Comparison of ENCODE assay signal across 20 cellular contexts in the genomic region with DNA sequence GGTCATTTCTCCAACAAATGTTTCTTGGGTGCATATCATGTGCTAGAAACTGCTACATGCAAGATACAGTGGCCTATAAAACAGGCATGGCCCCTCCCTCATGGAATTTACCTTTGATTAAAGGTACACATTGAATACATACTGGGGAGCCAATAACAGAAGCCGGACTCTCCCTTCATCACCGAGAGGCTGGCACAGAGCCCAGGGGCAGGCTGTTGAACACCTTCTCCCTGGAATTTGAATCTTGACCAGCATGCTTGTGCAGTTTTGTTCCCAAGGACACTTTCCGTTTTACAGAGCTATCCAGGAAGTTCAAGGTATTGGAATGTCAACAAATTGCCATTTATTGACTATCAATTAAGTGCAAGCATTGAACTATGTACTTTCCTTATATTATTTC. TPM values are rescaled to one million over a fixed set of nuclear protein-coding genes. Genes with fewer than 3 reads are reported as not detected.
A peak's percentile ranks its signal among the peaks of the same experiment; 100 is the strongest.
DNase-seq lines count a peak whose midpoint lies in the region; ATAC-seq and TF ChIP-seq lines count a peak whose summit lies in the region.
"Had no signal": no experiment of that assay in that cellular context is flagged by ENCODE, and none has a peak within 500 bp of the region (broad histone marks: within the 10 kb centered on the region; RNA-seq: fewer than 3 reads in every experiment).

No MANE protein-coding gene starts in this region.

- H3K27ac ChIP-seq in heart left ventricle (peak overlapping the region in 7 of 12 donors; percentile 17 to 84 (median 80)), right atrium auricular region (peak overlapping the region in 1 of 2 donors; percentile 52)
- H3K27ac ChIP-seq: C4-2B, esophagus squamous epithelium, PC-9, tibial nerve had no signal

- ATAC-seq in heart left ventricle: peak in 3 of 4 donors; percentile 32 to 53 (median 43)
- no peak for ATAC-seq in left cardiac atrium
- ATAC-seq: stimulated activated memory B cell treated with anti-CD40 and anti-IgM and Interleukin-4, amounts not matched to agents 10 μg/mL and 1 μg/mL and 100 μg/mL, for 72 hours had no signal

- intact Hi-C loops in heart left ventricle (cut with DNase I) (no loop called here), left cardiac atrium (cut with DNase I) (no loop called here)

- peaks cover 0 to 65% (median 26%) of the 10 kb centered on the region in 12 donors for H3K4me1 ChIP-seq in heart left ventricle
- H3K4me1 ChIP-seq in right atrium auricular region: peaks cover 0 to 33% of the 10 kb centered on the region in 2 donors
- H3K4me1 ChIP-seq: esophagus squamous epithelium had no signal

- 23 to 32% (median 29%) methylated on average over 3 of the region's 3 CpGs for WGBS in heart left ventricle, 4 donors

- no peaks in the 10 kb centered on the region for H3K36me3 ChIP-seq in heart left ventricle
- H3K36me3 ChIP-seq in right atrium auricular region: no peaks in the 10 kb centered on the region
- H3K36me3 ChIP-seq: esophagus squamous epithelium, tibial nerve had no signal

- H3K27me3 ChIP-seq in heart left ventricle (no peaks in the 10 kb centered on the region), right atrium auricular region (no peaks in the 10 kb centered on the region)
- H3K27me3 ChIP-seq: esophagus squamous epithelium, tibial nerve had no signal

- H3K4me3 ChIP-seq in heart left ventricle (no peak overlapping the region), right atrium auricular region (no peak overlapping the region)
- H3K4me3 ChIP-seq: esophagus squamous epithelium, PC-9, tibial nerve had no signal

- H3K9me3 ChIP-seq in heart left ventricle: no peaks in the 10 kb centered on the region
- H3K9me3 ChIP-seq in right atrium auricular region: no peaks in the 10 kb centered on the region
- H3K9me3 ChIP-seq: esophagus squamous epithelium, tibial nerve had no signal

- DNase-seq in heart left ventricle (peak in 3 of 5 donors; percentile 39 to 58 (median 42)), right atrium auricular region (ENCODE audit: low spot score) (no peak), left cardiac atrium (peak; percentile 29), mucosa of gallbladder (ENCODE audit: low spot score) (peak; percentile 82), HuH-7.5 (ENCODE audit: low spot score) (no peak), NCI-H2081 treated with DMSO at 0.1 percent for 48 hours (lab: John Stamatoyannopoulos, UW) (no peak), UCSD-AML1 (lab: John Stamatoyannopoulos, UW; ENCODE audit: unreplicated experiment) (no peak)
- no peak for DNase-seq in activated effector memory CD4-positive, alpha-beta T cell treated with Interleukin-2 at 50 U/mL for 16 hours
- DNase-seq: effector CD4-positive, alpha-beta T cell; esophagus squamous epithelium; NCI-H2107; NCI-H526 treated with DMSO at 0.1 percent for 48 hours; PC-9; stimulated activated CD4-positive, alpha-beta T cell treated with anti-CD3 and anti-CD28 coated beads, Interleukin-15, amount 100 ng/mL, for 24 hours had no signal

- TF ChIP-seq POLR2A in heart left ventricle (IDR thresholded peaks at IDR 0.05): no peak

- TF ChIP-seq CTCF in heart left ventricle (IDR thresholded peaks at IDR 0.05) (no peak), right atrium auricular region (IDR thresholded peaks at IDR 0.05) (no peak)

RNA-seq across cellular contexts. Expression of a gene that starts 33.2 kb away (rescaled TPM):
- total RNA-seq in heart left ventricle (100 to 1,000 TPM in 1 of 9 donors, 10 to 100 TPM in 8; 47.2 to 103 (median 84.4) TPM), right atrium auricular region (10 to 100 TPM; 41.6 to 72.3 TPM), left cardiac atrium (100 to 1,000 TPM in 1 of 2 donors, 10 to 100 TPM in 1; 75.4 to 180 TPM), mucosa of gallbladder (28.9 TPM)
- 10 to 100 TPM; 25.4 to 25.6 TPM for polyA plus RNA-seq in heart left ventricle
- total RNA-seq: activated CD8-positive, alpha-beta memory T cell treated with anti-CD3 and anti-CD28 coated beads for 36 hours; PC-9; T-helper 2 cell treated with Interferon-gamma antibody and Interleukin-4, amounts not matched to agents 100 ng/mL and 5 ng/mL, for 36 hours had no signal
- polyA plus RNA-seq: IgD-negative memory B cell had no signal

Comparison
In these comparisons a context has a peak if more than half of its experiments do, and no peak if none do; other contexts are left out.
1. ATAC-seq: peak in heart left ventricle (3 of 4); none in left cardiac atrium (0 of 2).
2. DNase-seq: peak in heart left ventricle (3 of 5), left cardiac atrium (single experiment) and mucosa of gallbladder (single experiment); none in right atrium auricular region (single experiment), HuH-7.5 (single experiment), NCI-H2081 treated with DMSO at 0.1 percent for 48 hours (single experiment), activated effector memory CD4-positive, alpha-beta T cell treated with Interleukin-2 at 50 U/mL for 16 hours (single experiment) and UCSD-AML1 (single experiment).